1 cellular context compared by ENCODE assay signal in genomic region chr19:38701455-38702063, GRCh38.
TF ChIP-seq lines count a peak whose summit lies in the region.

No MANE protein-coding gene starts in this region.

TF ChIP-seq in HepG2, 621 proteins besides CTCF, POLR2A, EP300 and RAD21 (continued from another document and continues in another):
- TF ChIP-seq, protein P1, sequence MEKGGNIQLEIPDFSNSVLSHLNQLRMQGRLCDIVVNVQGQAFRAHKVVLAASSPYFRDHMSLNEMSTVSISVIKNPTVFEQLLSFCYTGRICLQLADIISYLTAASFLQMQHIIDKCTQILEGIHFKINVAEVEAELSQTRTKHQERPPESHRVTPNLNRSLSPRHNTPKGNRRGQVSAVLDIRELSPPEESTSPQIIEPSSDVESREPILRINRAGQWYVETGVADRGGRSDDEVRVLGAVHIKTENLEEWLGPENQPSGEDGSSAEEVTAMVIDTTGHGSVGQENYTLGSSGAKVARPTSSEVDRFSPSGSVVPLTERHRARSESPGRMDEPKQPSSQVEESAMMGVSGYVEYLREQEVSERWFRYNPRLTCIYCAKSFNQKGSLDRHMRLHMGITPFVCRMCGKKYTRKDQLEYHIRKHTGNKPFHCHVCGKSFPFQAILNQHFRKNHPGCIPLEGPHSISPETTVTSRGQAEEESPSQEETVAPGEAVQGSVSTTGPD (CRISPR knock-in tag; IDR thresholded peaks at IDR 0.05): no peak
- peak; percentile 18; the same call in 1 of the 2 replicates for TF ChIP-seq ZNF460 (CRISPR knock-in tag; IDR thresholded peaks at IDR 0.05; ENCODE audit: borderline replicate concordance)
- peak; percentile 66; the same call in 1 of the 2 replicates for TF ChIP-seq ZNF331 (CRISPR knock-in tag; IDR thresholded peaks at IDR 0.05)
- TF ChIP-seq ZNF281 (CRISPR knock-in tag; IDR thresholded peaks at IDR 0.05; ENCODE audit: borderline replicate concordance): peak; percentile 75; the same call in 1 of the 2 replicates
- no peak for TF ChIP-seq ZBTB2 (CRISPR knock-in tag; IDR thresholded peaks at IDR 0.05; ENCODE audit: low read depth)
- TF ChIP-seq ZFP91 (CRISPR knock-in tag; IDR thresholded peaks at IDR 0.05; ENCODE audit: borderline replicate concordance): peak; percentile 86; the same call in 1 of the 2 replicates
- 0 out of 2 replicates have a peak, but pooled peaks have one; percentile 56 for TF ChIP-seq MIER2 (CRISPR knock-in tag; IDR thresholded peaks at IDR 0.05)
- TF ChIP-seq, protein P2, sequence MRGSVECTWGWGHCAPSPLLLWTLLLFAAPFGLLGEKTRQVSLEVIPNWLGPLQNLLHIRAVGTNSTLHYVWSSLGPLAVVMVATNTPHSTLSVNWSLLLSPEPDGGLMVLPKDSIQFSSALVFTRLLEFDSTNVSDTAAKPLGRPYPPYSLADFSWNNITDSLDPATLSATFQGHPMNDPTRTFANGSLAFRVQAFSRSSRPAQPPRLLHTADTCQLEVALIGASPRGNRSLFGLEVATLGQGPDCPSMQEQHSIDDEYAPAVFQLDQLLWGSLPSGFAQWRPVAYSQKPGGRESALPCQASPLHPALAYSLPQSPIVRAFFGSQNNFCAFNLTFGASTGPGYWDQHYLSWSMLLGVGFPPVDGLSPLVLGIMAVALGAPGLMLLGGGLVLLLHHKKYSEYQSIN (CRISPR knock-in tag; IDR thresholded peaks at IDR 0.05; ENCODE audit: borderline replicate concordance): no peak
- TF ChIP-seq TAF1 (CRISPR knock-in tag; IDR thresholded peaks at IDR 0.05): peak; percentile 52; the same call in 1 of the 2 replicates
- peak; percentile 40 for TF ChIP-seq ZNF883 (CRISPR knock-in tag; IDR thresholded peaks at IDR 0.05; ENCODE audit: not compliant biosample characterization)
- 0 out of 2 replicates have a peak, but pooled peaks have one; percentile 25 for TF ChIP-seq NR1H2 (CRISPR knock-in tag; IDR thresholded peaks at IDR 0.05; ENCODE audit: borderline replicate concordance, low read depth)
- 0 out of 2 replicates have a peak, but pooled peaks have one; percentile 39 for TF ChIP-seq LCORL (IDR thresholded peaks at IDR 0.05)
- TF ChIP-seq LCORL (CRISPR knock-in tag; IDR thresholded peaks at IDR 0.05): peak; percentile 99
- TF ChIP-seq FOXM1 (CRISPR knock-in tag; IDR thresholded peaks at IDR 0.05): no peak
- 0 out of 2 replicates have a peak, but pooled peaks have one; percentile 43 for TF ChIP-seq ZNF337 (CRISPR knock-in tag; IDR thresholded peaks at IDR 0.05; ENCODE audit: borderline replicate concordance, low read depth)
- no peak for TF ChIP-seq ISX (CRISPR knock-in tag; conservative IDR thresholded peaks at IDR 0.05)
- peak; percentile 84 for TF ChIP-seq CBX5 (CRISPR knock-in tag; IDR thresholded peaks at IDR 0.05; ENCODE audit: borderline replicate concordance)
- TF ChIP-seq, protein P3, sequence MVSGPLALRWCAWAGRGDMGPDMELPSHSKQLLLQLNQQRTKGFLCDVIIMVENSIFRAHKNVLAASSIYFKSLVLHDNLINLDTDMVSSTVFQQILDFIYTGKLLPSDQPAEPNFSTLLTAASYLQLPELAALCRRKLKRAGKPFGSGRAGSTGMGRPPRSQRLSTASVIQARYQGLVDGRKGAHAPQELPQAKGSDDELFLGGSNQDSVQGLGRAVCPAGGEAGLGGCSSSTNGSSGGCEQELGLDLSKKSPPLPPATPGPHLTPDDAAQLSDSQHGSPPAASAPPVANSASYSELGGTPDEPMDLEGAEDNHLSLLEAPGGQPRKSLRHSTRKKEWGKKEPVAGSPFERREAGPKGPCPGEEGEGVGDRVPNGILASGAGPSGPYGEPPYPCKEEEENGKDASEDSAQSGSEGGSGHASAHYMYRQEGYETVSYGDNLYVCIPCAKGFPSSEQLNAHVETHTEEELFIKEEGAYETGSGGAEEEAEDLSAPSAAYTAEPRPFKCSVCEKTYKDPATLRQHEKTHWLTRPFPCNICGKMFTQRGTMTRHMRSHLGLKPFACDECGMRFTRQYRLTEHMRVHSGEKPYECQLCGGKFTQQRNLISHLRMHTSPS (CRISPR knock-in tag; IDR thresholded peaks at IDR 0.05; ENCODE audit: low read depth): peak; percentile 97
- no peak for TF ChIP-seq CEBPZ (IDR thresholded peaks at IDR 0.05; ENCODE audit: low read length)
- TF ChIP-seq ZNF547 (CRISPR knock-in tag; IDR thresholded peaks at IDR 0.05): peak; percentile 47; the same call in 1 of the 2 replicates
- TF ChIP-seq BRF2 (CRISPR knock-in tag; IDR thresholded peaks at IDR 0.05): peak; percentile 9; the same call in 1 of the 2 replicates
- peak; percentile 77; the same call in 1 of the 2 replicates for TF ChIP-seq ZKSCAN8 (CRISPR knock-in tag; IDR thresholded peaks at IDR 0.05; ENCODE audit: borderline replicate concordance)
- peak; percentile 89 for TF ChIP-seq NCOA2 (CRISPR knock-in tag; IDR thresholded peaks at IDR 0.05)
- peak; percentile 86 for TF ChIP-seq PITX1 (CRISPR knock-in tag; IDR thresholded peaks at IDR 0.05)
- peak; percentile 50; the same call in 1 of the 2 replicates for TF ChIP-seq ZNF292 (CRISPR knock-in tag; IDR thresholded peaks at IDR 0.05; ENCODE audit: borderline replicate concordance, low read depth)
- no peak for TF ChIP-seq HDAC6 (IDR thresholded peaks at IDR 0.05; ENCODE audit: low read depth, low read length)
- TF ChIP-seq NONO (IDR thresholded peaks at IDR 0.05): no peak
- peak; percentile 43; the same call in 1 of the 2 replicates for TF ChIP-seq NONO (CRISPR knock-in tag; conservative IDR thresholded peaks at IDR 0.05)
- no peak for TF ChIP-seq ZNF768 (CRISPR knock-in tag; IDR thresholded peaks at IDR 0.05)
- no peak for TF ChIP-seq ZNF3 (CRISPR knock-in tag; IDR thresholded peaks at IDR 0.05)
- TF ChIP-seq HMGXB3 (CRISPR knock-in tag; IDR thresholded peaks at IDR 0.05; ENCODE audit: borderline replicate concordance): no peak
- peak; percentile 100 for TF ChIP-seq HNF4A (CRISPR knock-in tag; IDR thresholded peaks at IDR 0.05)
- peak; percentile 73; the same call in 1 of the 2 replicates for TF ChIP-seq ZNF574 (CRISPR knock-in tag; IDR thresholded peaks at IDR 0.05)
